Comparison of ENCODE assay signal across 1 cellular context in genomic region chr16:89300976-89301360, GRCh38.
TF ChIP-seq lines count a peak whose summit lies in the region.

No MANE protein-coding gene starts in this region.

TF ChIP-seq in GM23338, 12 proteins besides CTCF, POLR2A, EP300 and RAD21 (continued from another document):
- TF ChIP-seq ZNF462 (CRISPR knock-in tag; IDR thresholded peaks at IDR 0.05) = no peak
- no peak for TF ChIP-seq ZNF114 (CRISPR knock-in tag; IDR thresholded peaks at IDR 0.05)
- TF ChIP-seq ETS1 (IDR thresholded peaks at IDR 0.05) = no peak
- no peak for TF ChIP-seq JUNB (IDR thresholded peaks at IDR 0.05; ENCODE audit: unreplicated experiment)
